8 cellular contexts compared by ENCODE assay signal in the genomic region with DNA sequence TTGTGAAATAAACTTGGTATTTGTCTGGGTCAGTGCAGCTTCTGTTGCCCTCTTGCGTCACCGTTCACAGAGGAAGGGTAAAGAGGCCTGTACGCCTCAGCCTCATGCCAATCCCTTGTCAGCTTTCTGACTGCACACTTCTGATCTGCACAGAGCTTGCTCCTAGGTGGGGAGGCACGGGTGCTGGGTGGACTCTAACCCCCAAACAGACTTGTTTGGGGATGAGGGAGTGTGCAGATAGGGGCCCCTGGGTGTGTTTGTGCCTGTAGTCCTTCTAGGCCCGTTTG. TPM values are rescaled to one million over a fixed set of nuclear protein-coding genes. Genes with fewer than 3 reads are reported as not detected.
A peak's percentile ranks its signal among the peaks of the same experiment; 100 is the strongest.
DNase-seq lines count a peak whose midpoint lies in the region; ATAC-seq, FAIRE-seq and TF ChIP-seq lines count a peak whose summit lies in the region.

No MANE protein-coding gene starts in this region.

- CTCF ChIA-PET in K562 (lab: Yijun Ruan, JAX; ENCODE audit: low intra/inter-chr PET ratio): no interaction called here

- no peak for TF ChIP-seq CTCF in K562 (IDR thresholded peaks at IDR 0.05 in 2 of 3, conservative IDR thresholded peaks at IDR 0.05 in 1 of 3; ENCODE audit: insufficient read depth in 2 of 3, low read depth in 1 of 3, low read length in 3 of 3)
- TF ChIP-seq CTCF in natural killer cell (IDR thresholded peaks at IDR 0.05): no peak

- H3K4me1 Mint-ChIP-seq in natural killer cell: peaks cover 40 to 73% of the 10 kb centered on the region in 2 donors

- DNase-seq in Karpas-422 (no peak), K562 (ENCODE audit: extremely low read depth in 1 of 4, low spot score in 3 of 4) (no peak), natural killer cell (no peak), occipital lobe (lab: John Stamatoyannopoulos, UW) (no peak)

- in situ Hi-C loops in K562 (cut with MboI): no loop called here

- no peaks in the 10 kb centered on the region for H3K27me3 Mint-ChIP-seq in natural killer cell (ENCODE audit: low read depth in 2 of 2)

- no peak for TF ChIP-seq EP300 in K562 (IDR thresholded peaks at IDR 0.05; ENCODE audit: low read length)

- POLR2A ChIA-PET in K562 (lab: Yijun Ruan, JAX): interaction anchor here (0.6 to 1.8 kb wide), 9 partner anchors 11 to 654 kb away, joined by 3 to 10 read pairs (median 3); partner anchors contain the start of gene CCDC24

- peak overlapping the region; percentile 76 for H3K4me3 Mint-ChIP-seq in natural killer cell

- TF ChIP-seq POLR2A in K562 (conservative IDR thresholded peaks at IDR 0.05): no peak

- FAIRE-seq in K562 (lab: Jason Lieb, UNC): no peak

- peak overlapping the region; percentile 75 to 100 (median 96) for H3K4me3 ChIP-seq in BLaER1 treated with 17β-estradiol and CSF1 and Interleukin-3, amounts not matched to agents 10 nM and 100 nM
- H3K4me3 ChIP-seq in Karpas-422 (ENCODE audit: low read length) (peak overlapping the region; percentile 87), K562 (peak overlapping the region; percentile 58)

- intact Hi-C loops in K562 (cut with micrococcal nuclease): no loop called here
- intact Hi-C loops in natural killer cell (cut with micrococcal nuclease): no loop called here

- H3K4me2 ChIP-seq in BLaER1 treated with 17β-estradiol and CSF1 and Interleukin-3, amounts not matched to agents 10 nM and 100 nM: peak overlapping the region; percentile 89 to 100 (median 98)
- peak overlapping the region; percentile 85 for H3K4me2 ChIP-seq in Karpas-422 (ENCODE audit: low read depth, low read length, poor library complexity, severe bottlenecking)
- peak overlapping the region; percentile 79 for H3K4me2 ChIP-seq in K562 (ENCODE audit: insufficient read depth, low read length)

- WGBS in K562 (ENCODE audit: insufficient coverage, low coverage, missing lambda C conversion rate): 64% methylated on average over 5 of the region's 5 CpGs

- peak overlapping the region in 8 of 11 experiments; percentile 84 to 94 (median 89); a peak in 14 of 22 replicates for H3K27ac ChIP-seq in BLaER1 treated with 17β-estradiol and CSF1 and Interleukin-3, amounts not matched to agents 10 nM and 100 nM
- H3K27ac ChIP-seq in Karpas-422 (ENCODE audit: low read length): peak overlapping the region; percentile 30; the same call in 1 of the 2 replicates
- peak overlapping the region; percentile 54; the same call in 1 of the 3 replicates for H3K27ac ChIP-seq in K562 (ENCODE audit: extremely low read depth, low read depth, low read length)

- peaks cover 9% of the 10 kb centered on the region for H3K36me3 Mint-ChIP-seq in natural killer cell

- no peaks in the 10 kb centered on the region for H3K9me3 ChIP-seq in BLaER1 treated with 17β-estradiol and CSF1 and Interleukin-3, amounts not matched to agents 10 nM and 100 nM (replicated peaks in 1 of 11)
- H3K9me3 ChIP-seq in Karpas-422 (ENCODE audit: low read length) (no peaks in the 10 kb centered on the region), K562 (replicated peaks; ENCODE audit: control insufficient read depth, insufficient read depth, low read depth, low read length) (no peaks in the 10 kb centered on the region)

- no TSS peak for BruUV-seq in K562 (replicated peaks; lab: Mats Ljungman, UMichigan)

- TF ChIP-seq RAD21 in K562 (CRISPR knock-in tag; conservative IDR thresholded peaks at IDR 0.05 in 1 of 2, IDR thresholded peaks at IDR 0.05 in 1 of 2): no peak

- no peak for ATAC-seq in K562
- no peak for ATAC-seq in natural killer cell
- no peak for ATAC-seq in HG02884 (IDR thresholded peaks at IDR 0.05; ENCODE audit: unreplicated experiment)
- no peak for ATAC-seq in activated CD4-positive, CD25-positive, alpha-beta regulatory T cell treated with anti-CD3 and anti-CD28 coated beads, Interleukin-2, amount 50 U/mL, for 24 hours
- no peak for ATAC-seq in HG03342 (IDR thresholded peaks at IDR 0.05; ENCODE audit: unreplicated experiment)

- peaks cover 36 to 71% (median 55%) of the 10 kb centered on the region in 11 experiments for H4K20me1 ChIP-seq in BLaER1 treated with 17β-estradiol and CSF1 and Interleukin-3, amounts not matched to agents 10 nM and 100 nM
- H4K20me1 ChIP-seq in Karpas-422 (ENCODE audit: insufficient read depth, low read depth, low read length) (peaks cover 15% of the 10 kb centered on the region), K562 (replicated peaks; ENCODE audit: control insufficient read depth, insufficient read depth, low read length) (peaks cover 33% of the 10 kb centered on the region)

- peak overlapping the region; percentile 84 to 100 (median 99); a peak in 20 of 22 replicates for H3K9ac ChIP-seq in BLaER1 treated with 17β-estradiol and CSF1 and Interleukin-3, amounts not matched to agents 10 nM and 100 nM
- H3K9ac ChIP-seq in Karpas-422 (ENCODE audit: low read length) (peak overlapping the region; percentile 100), K562 (ENCODE audit: insufficient read depth in 1 of 2, low read depth in 2 of 2, low read length in 2 of 2) (peak overlapping the region; percentile 62 to 97; a peak in 3 of 4 replicates)

- H3K9me1 ChIP-seq in K562 (ENCODE audit: control insufficient read depth, insufficient read depth, low read length): peaks cover 21% of the 10 kb centered on the region

- H3K9me3 Mint-ChIP-seq in natural killer cell: no peaks in the 10 kb centered on the region

- no peak overlapping the region for H3K27ac Mint-ChIP-seq in natural killer cell

- H3K79me2 ChIP-seq in Karpas-422 (ENCODE audit: low read length) (peaks cover 77% of the 10 kb centered on the region), K562 (ENCODE audit: control insufficient read depth, insufficient read depth, low read length) (peaks cover 81% of the 10 kb centered on the region)

- no peaks in the 10 kb centered on the region for H3K9me2 ChIP-seq in Karpas-422 (replicated peaks; ENCODE audit: insufficient read depth, low read length)

- H2AFZ ChIP-seq in Karpas-422 (ENCODE audit: low read length) (no peak overlapping the region), K562 (ENCODE audit: low read depth, low read length) (no peak overlapping the region)

- peaks cover 27 to 54% (median 44%) of the 10 kb centered on the region in 11 experiments for H3K36me3 ChIP-seq in BLaER1 treated with 17β-estradiol and CSF1 and Interleukin-3, amounts not matched to agents 10 nM and 100 nM
- peaks cover 15% of the 10 kb centered on the region; the same call in 1 of the 2 replicates for H3K36me3 ChIP-seq in Karpas-422 (ENCODE audit: insufficient read depth, low read length)
- H3K36me3 ChIP-seq in K562 (ENCODE audit: control insufficient read depth, insufficient read depth, low read length): peaks cover 65% of the 10 kb centered on the region

- no peaks in the 10 kb centered on the region for H3K27me3 ChIP-seq in BLaER1 treated with 17β-estradiol and CSF1 and Interleukin-3, amounts not matched to agents 10 nM and 100 nM
- H3K27me3 ChIP-seq in Karpas-422 (ENCODE audit: low read length): no peaks in the 10 kb centered on the region
- no peaks in the 10 kb centered on the region for H3K27me3 ChIP-seq in K562 (ENCODE audit: control insufficient read depth in 2 of 2, insufficient read depth in 2 of 2, low read length in 2 of 2)

- peaks cover 55 to 78% (median 75%) of the 10 kb centered on the region in 10 experiments for H3K4me1 ChIP-seq in BLaER1 treated with 17β-estradiol and CSF1 and Interleukin-3, amounts not matched to agents 10 nM and 100 nM
- peaks cover 63% of the 10 kb centered on the region for H3K4me1 ChIP-seq in Karpas-422 (ENCODE audit: low read length)
- H3K4me1 ChIP-seq in K562 (replicated peaks in 1 of 2; ENCODE audit: control insufficient read depth in 2 of 2, insufficient read depth in 2 of 2, low read length in 2 of 2): peaks cover 52 to 86% of the 10 kb centered on the region in 2 experiments

RNA-seq across cellular contexts. Expression of gene B4GALT2, which starts 0.8 kb away (rescaled TPM):
- 42.9 and 68.7 TPM in 2 replicates for total RNA-seq in Karpas-422 (2014; rRNA removed; shearing (Covaris generic); ENCODE audit: low replicate concordance)
- 27.8 and 57.7 TPM in 2 replicates for total RNA-seq in K562 (2011; cell fraction: chromatin; rRNA removed; ENCODE audit: low replicate concordance)
- total RNA-seq in K562 (2011; cell fraction: nucleolus; rRNA removed): 51.2 and 57.7 TPM in 2 replicates
- total RNA-seq in K562 (2011; cell fraction: nucleoplasm; rRNA removed): 45.8 and 54.2 TPM in 2 replicates
- total RNA-seq in K562 (2014; rRNA removed) (86.8 and 116 TPM in 2 replicates), K562 (2014; rRNA removed; fragmentation: Illumina TruSeq; extraction: Trizol) (23.4 and 31.0 TPM in 2 replicates), K562 (2015; rRNA removed; fragmentation: Illumina TruSeq; extraction: Trizol) (43.8 and 45.9 TPM in 2 replicates), K562 (2021) (76.2 and 78.0 TPM in 2 replicates), natural killer cell (1 to 10 TPM; 1.5 to 5.5 (median 2.2) TPM), occipital lobe (93.9 TPM)
- polyA plus RNA-seq in K562 (2011; rRNA removed) (39.0 and 43.9 TPM in 2 replicates), K562 (2014; fragmentation: Illumina TruSeq; extraction: Trizol) (63.7 and 69.7 TPM in 2 replicates), K562 (2014; fragmentation: Nextera tagmentation; extraction: Ambion mirVana) (1 to 10 TPM; 1.3 to 2.8 TPM), K562 (2014; rRNA removed) (71.9 and 85.4 TPM in 2 replicates)
- polyA plus RNA-seq in K562 (2011; cell fraction: cytosol; rRNA removed): 78.6 and 206 TPM in 2 replicates
- 55.1 and 117 TPM in 2 replicates for polyA plus RNA-seq in K562 (2011; cell fraction: nucleus; rRNA removed)
- polyA plus RNA-seq in K562 (2012): 44.8 and 50.7 TPM in 2 replicates
- polyA minus RNA-seq in K562 (2011; rRNA and poly(A)+ RNA removed): 21.4 and 27.7 TPM in 2 replicates
- polyA minus RNA-seq in K562 (2011; cell fraction: cytosol; rRNA and poly(A)+ RNA removed): 40.9 and 42.3 TPM in 2 replicates
- polyA minus RNA-seq in K562 (2011; cell fraction: nucleus; rRNA and poly(A)+ RNA removed): 26.7 and 28.3 TPM in 2 replicates

RNA-seq across cellular contexts. Expression of gene ATP6V0B, which starts 3.4 kb away (rescaled TPM):
- total RNA-seq in Karpas-422 (2014; rRNA removed; shearing (Covaris generic); ENCODE audit: low replicate concordance): 386 and 447 TPM in 2 replicates
- total RNA-seq in K562 (2011; cell fraction: chromatin; rRNA removed; ENCODE audit: low replicate concordance): 240 and 478 TPM in 2 replicates
- 771 and 1,062 TPM in 2 replicates for total RNA-seq in K562 (2011; cell fraction: nucleolus; rRNA removed)
- 571 and 616 TPM in 2 replicates for total RNA-seq in K562 (2011; cell fraction: nucleoplasm; rRNA removed)
- total RNA-seq in K562 (2014; rRNA removed) (296 and 328 TPM in 2 replicates), K562 (2014; rRNA removed; fragmentation: Illumina TruSeq; extraction: Trizol) (143 and 167 TPM in 2 replicates), K562 (2015; rRNA removed; fragmentation: Illumina TruSeq; extraction: Trizol) (196 and 203 TPM in 2 replicates), K562 (2021) (279 and 286 TPM in 2 replicates), natural killer cell (100 to 1,000 TPM in 2 of 3 donors, 10 to 100 TPM in 1; 76.3 to 115 (median 113) TPM), occipital lobe (183 TPM)
- polyA plus RNA-seq in K562 (2011; rRNA removed) (220 and 288 TPM in 2 replicates), K562 (2014; fragmentation: Illumina TruSeq; extraction: Trizol) (186 and 195 TPM in 2 replicates), K562 (2014; fragmentation: Nextera tagmentation; extraction: Ambion mirVana) (100 to 1,000 TPM; 137 to 276 TPM), K562 (2014; rRNA removed) (282 and 348 TPM in 2 replicates)
- 552 and 632 TPM in 2 replicates for polyA plus RNA-seq in K562 (2011; cell fraction: cytosol; rRNA removed)
- 601 and 849 TPM in 2 replicates for polyA plus RNA-seq in K562 (2011; cell fraction: nucleus; rRNA removed)
- polyA plus RNA-seq in K562 (2012): 179 and 264 TPM in 2 replicates
- polyA minus RNA-seq in K562 (2011; rRNA and poly(A)+ RNA removed): 127 and 130 TPM in 2 replicates
- 83.6 and 86.7 TPM in 2 replicates for polyA minus RNA-seq in K562 (2011; cell fraction: cytosol; rRNA and poly(A)+ RNA removed)
- polyA minus RNA-seq in K562 (2011; cell fraction: nucleus; rRNA and poly(A)+ RNA removed): 102 and 149 TPM in 2 replicates

RNA-seq across cellular contexts. Expression of gene DPH2, which starts 8.4 kb away (rescaled TPM):
- 42.2 and 44.4 TPM in 2 replicates for total RNA-seq in Karpas-422 (2014; rRNA removed; shearing (Covaris generic); ENCODE audit: low replicate concordance)
- 110 and 268 TPM in 2 replicates for total RNA-seq in K562 (2011; cell fraction: chromatin; rRNA removed; ENCODE audit: low replicate concordance)
- 191 and 199 TPM in 2 replicates for total RNA-seq in K562 (2011; cell fraction: nucleolus; rRNA removed)
- 123 and 150 TPM in 2 replicates for total RNA-seq in K562 (2011; cell fraction: nucleoplasm; rRNA removed)
- 87.5 and 122 TPM in 2 replicates for total RNA-seq in K562 (2014; rRNA removed)
- total RNA-seq in K562 (2014; rRNA removed; fragmentation: Illumina TruSeq; extraction: Trizol): 31.9 and 39.4 TPM in 2 replicates
- total RNA-seq in K562 (2015; rRNA removed; fragmentation: Illumina TruSeq; extraction: Trizol): 66.8 and 68.1 TPM in 2 replicates
- 94.1 and 97.3 TPM in 2 replicates for total RNA-seq in K562 (2021)
- polyA plus RNA-seq in K562 (2011; rRNA removed): 63.1 and 71.2 TPM in 2 replicates
- polyA plus RNA-seq in K562 (2011; cell fraction: cytosol; rRNA removed): 117 and 149 TPM in 2 replicates
- polyA plus RNA-seq in K562 (2011; cell fraction: nucleus; rRNA removed): 379 and 380 TPM in 2 replicates
- polyA plus RNA-seq in K562 (2012): 39.2 and 65.5 TPM in 2 replicates
- 81.1 and 106 TPM in 2 replicates for polyA plus RNA-seq in K562 (2014; fragmentation: Illumina TruSeq; extraction: Trizol)
- polyA plus RNA-seq in K562 (2014; fragmentation: Nextera tagmentation; extraction: Ambion mirVana): 10 to 100 TPM; 17.9 to 27.0 TPM
- polyA plus RNA-seq in K562 (2014; rRNA removed): 93.2 and 110 TPM in 2 replicates
- 50.3 and 52.5 TPM in 2 replicates for polyA minus RNA-seq in K562 (2011; rRNA and poly(A)+ RNA removed)
- polyA minus RNA-seq in K562 (2011; cell fraction: cytosol; rRNA and poly(A)+ RNA removed): 35.5 and 48.5 TPM in 2 replicates
- 96.7 and 113 TPM in 2 replicates for polyA minus RNA-seq in K562 (2011; cell fraction: nucleus; rRNA and poly(A)+ RNA removed)
- total RNA-seq in natural killer cell: 10 to 100 TPM; 18.2 to 27.3 (median 18.8) TPM
- 15.9 TPM for total RNA-seq in occipital lobe

RNA-seq across cellular contexts. Expression of gene CCDC24, which starts 13.2 kb away (rescaled TPM):
- 28.1 and 34.7 TPM in 2 replicates for total RNA-seq in Karpas-422 (2014; rRNA removed; shearing (Covaris generic); ENCODE audit: low replicate concordance)
- 1.4 and 6.8 TPM in 2 replicates for total RNA-seq in K562 (2011; cell fraction: chromatin; rRNA removed; ENCODE audit: low replicate concordance)
- 5.8 TPM in 2 replicates for total RNA-seq in K562 (2011; cell fraction: nucleolus; rRNA removed)
- 4.1 and 6.1 TPM in 2 replicates for total RNA-seq in K562 (2011; cell fraction: nucleoplasm; rRNA removed)
- total RNA-seq in K562 (2014; rRNA removed) (3.0 and 4.5 TPM in 2 replicates), K562 (2014; rRNA removed; fragmentation: Illumina TruSeq; extraction: Trizol) (0.70 and 1.5 TPM in 2 replicates), K562 (2015; rRNA removed; fragmentation: Illumina TruSeq; extraction: Trizol) (1.7 and 2.2 TPM in 2 replicates), K562 (2021) (4.4 and 5.2 TPM in 2 replicates), natural killer cell (1 to 10 TPM; 3.8 to 5.2 (median 3.9) TPM), occipital lobe (7.2 TPM)
- polyA plus RNA-seq in K562 (2011; rRNA removed) (1.3 and 2.3 TPM in 2 replicates), K562 (2014; fragmentation: Illumina TruSeq; extraction: Trizol) (1.5 and 3.0 TPM in 2 replicates), K562 (2014; fragmentation: Nextera tagmentation; extraction: Ambion mirVana) (under 1 TPM; 0.31 to 0.64 TPM), K562 (2014; rRNA removed) (3.7 and 4.5 TPM in 2 replicates)
- polyA plus RNA-seq in K562 (2011; cell fraction: cytosol; rRNA removed): 2.0 and 4.9 TPM in 2 replicates
- 6.8 and 13.1 TPM in 2 replicates for polyA plus RNA-seq in K562 (2011; cell fraction: nucleus; rRNA removed)
- 3.7 and 4.3 TPM in 2 replicates for polyA plus RNA-seq in K562 (2012)
- polyA minus RNA-seq in K562 (2011; rRNA and poly(A)+ RNA removed): 0.36 and 0.39 TPM in 2 replicates
- 1.1 and 5.4 TPM in 2 replicates for polyA minus RNA-seq in K562 (2011; cell fraction: cytosol; rRNA and poly(A)+ RNA removed)
- 1.7 and 2.2 TPM in 2 replicates for polyA minus RNA-seq in K562 (2011; cell fraction: nucleus; rRNA and poly(A)+ RNA removed)

RNA-seq across cellular contexts. Expression of gene IPO13, which starts 31.5 kb away (rescaled TPM):
- 19.8 and 23.3 TPM in 2 replicates for total RNA-seq in Karpas-422 (2014; rRNA removed; shearing (Covaris generic); ENCODE audit: low replicate concordance)
- total RNA-seq in K562 (2011; cell fraction: chromatin; rRNA removed; ENCODE audit: low replicate concordance): 24.0 and 67.1 TPM in 2 replicates
- 41.3 and 46.4 TPM in 2 replicates for total RNA-seq in K562 (2011; cell fraction: nucleolus; rRNA removed)
- 28.3 and 29.6 TPM in 2 replicates for total RNA-seq in K562 (2011; cell fraction: nucleoplasm; rRNA removed)
- 17.5 and 27.9 TPM in 2 replicates for total RNA-seq in K562 (2014; rRNA removed)
- 7.8 and 10.0 TPM in 2 replicates for total RNA-seq in K562 (2014; rRNA removed; fragmentation: Illumina TruSeq; extraction: Trizol)
- 16.1 and 16.2 TPM in 2 replicates for total RNA-seq in K562 (2015; rRNA removed; fragmentation: Illumina TruSeq; extraction: Trizol)
- total RNA-seq in K562 (2021): 28.4 and 30.8 TPM in 2 replicates
- polyA plus RNA-seq in K562 (2011; rRNA removed): 13.9 and 19.1 TPM in 2 replicates
- 27.1 and 36.4 TPM in 2 replicates for polyA plus RNA-seq in K562 (2011; cell fraction: cytosol; rRNA removed)
- polyA plus RNA-seq in K562 (2011; cell fraction: nucleus; rRNA removed): 59.2 and 89.3 TPM in 2 replicates
- 27.4 and 30.4 TPM in 2 replicates for polyA plus RNA-seq in K562 (2012)
- 24.7 and 27.1 TPM in 2 replicates for polyA plus RNA-seq in K562 (2014; fragmentation: Illumina TruSeq; extraction: Trizol)
- polyA plus RNA-seq in K562 (2014; fragmentation: Nextera tagmentation; extraction: Ambion mirVana): 1 to 10 TPM; 7.0 to 9.8 TPM
- polyA plus RNA-seq in K562 (2014; rRNA removed): 18.6 and 22.0 TPM in 2 replicates
- 18.8 and 24.2 TPM in 2 replicates for polyA minus RNA-seq in K562 (2011; rRNA and poly(A)+ RNA removed)
- polyA minus RNA-seq in K562 (2011; cell fraction: cytosol; rRNA and poly(A)+ RNA removed): 16.5 and 21.7 TPM in 2 replicates
- 18.4 and 22.3 TPM in 2 replicates for polyA minus RNA-seq in K562 (2011; cell fraction: nucleus; rRNA and poly(A)+ RNA removed)
- 10 to 100 TPM; 18.1 to 22.7 (median 18.4) TPM for total RNA-seq in natural killer cell
- 13.7 TPM for total RNA-seq in occipital lobe

Comparison
In these comparisons a context has a peak if more than half of its experiments do, and no peak if none do; other contexts are left out.
1. H3K27ac ChIP-seq: peak in every context shown above with its lines; median percentile 89 in BLaER1 treated with 17β-estradiol and CSF1 and Interleukin-3, amounts not matched to agents 10 nM and 100 nM; 54 in K562; 30 in Karpas-422.